8 cellular contexts compared by ENCODE assay signal in genomic region chr14:89773151-89773550, GRCh38.
A peak's percentile ranks its signal among the peaks of the same experiment; 100 is the strongest.
DNase-seq lines count a peak whose midpoint lies in the region; ATAC-seq, FAIRE-seq and TF ChIP-seq lines count a peak whose summit lies in the region.

No MANE protein-coding gene starts in this region.

- in situ Hi-C loops in HepG2 (cut with HindIII; ENCODE audit: extremely low pct_ligation_motif_present, low pct_unique_long_range_greater_than_20kb): loop anchor here (25.0 kb wide), 1 partner anchor 736 kb away; no protein-coding TSS in a partner anchor

- no peaks in the 10 kb centered on the region for H3K36me3 ChIP-seq in HepG2 (replicated peaks in 1 of 2; ENCODE audit: control insufficient read depth in 1 of 2, insufficient read depth in 2 of 2, low read length in 2 of 2)
- no peaks in the 10 kb centered on the region for H3K36me3 ChIP-seq in right lobe of liver

- TF ChIP-seq EP300 in HepG2 (IDR thresholded peaks at IDR 0.05; ENCODE audit: low read depth in 2 of 2, low read length in 2 of 2) (no peak), HepG2 (CRISPR knock-in tag; IDR thresholded peaks at IDR 0.05; ENCODE audit: borderline replicate concordance) (no peak)

- no peak overlapping the region for H2AFZ ChIP-seq in HepG2 (ENCODE audit: low read length)

- intact Hi-C loops in HepG2 (cut with micrococcal nuclease; ENCODE audit: unreplicated experiment): loop anchor here (5.0 to 10.0 kb wide), 4 partner anchors 142 to 731 kb away; partner anchors contain the start of gene FOXN3
- intact Hi-C loops in right lobe of liver (cut with DNase I): no loop called here

- H3K9me3 ChIP-seq in HepG2 (ENCODE audit: low read length) (no peaks in the 10 kb centered on the region), right lobe of liver (no peaks in the 10 kb centered on the region)

- TF ChIP-seq CTCF in HepG2 (CRISPR knock-in tag; IDR thresholded peaks at IDR 0.05) (no peak), right lobe of liver (IDR thresholded peaks at IDR 0.05) (no peak)

- POLR2A ChIA-PET in HepG2 (lab: Yijun Ruan, JAX): interaction anchor here (1.1 kb wide), 1 partner anchor 156 kb away, joined by 3 read pairs; no protein-coding TSS in a partner anchor

- peak overlapping the region in 2 of 3 experiments; percentile 56 to 71; a peak in 1 of 6 replicates for H3K4me3 ChIP-seq in HepG2 (replicated peaks in 1 of 3; ENCODE audit: insufficient read depth in 1 of 3, low read depth in 2 of 3, low read length in 3 of 3)
- H3K4me3 ChIP-seq in right lobe of liver: no peak overlapping the region

- DNase-seq in HepG2 (ENCODE audit: low spot score) (no peak), right lobe of liver (no peak), NCI-H526 treated with DMSO at 0.1 percent for 48 hours (lab: John Stamatoyannopoulos, UW) (peak; percentile 59), GDM1 (lab: John Stamatoyannopoulos, UW) (no peak), MV-4-11 (lab: John Stamatoyannopoulos, UW) (no peak), NCI-H1105 (lab: John Stamatoyannopoulos, UW) (no peak), HTR-8/SVneo (ENCODE audit: insufficient read length, low spot score) (no peak)

- H3K4me1 ChIP-seq in HepG2 (ENCODE audit: insufficient read depth, low read length) (peaks cover 40% of the 10 kb centered on the region), right lobe of liver (no peaks in the 10 kb centered on the region)

- TF ChIP-seq RAD21 in HepG2 (CRISPR knock-in tag; IDR thresholded peaks at IDR 0.05): no peak

- BruUV-seq in HepG2 (replicated peaks; lab: Mats Ljungman, UMichigan): no TSS peak

- no peak overlapping the region for H3K27ac ChIP-seq in HepG2 (ENCODE audit: extremely low read length, insufficient read depth, low read length)
- H3K27ac ChIP-seq in right lobe of liver: no peak overlapping the region

- no peaks in the 10 kb centered on the region for H3K79me2 ChIP-seq in HepG2 (ENCODE audit: insufficient read depth, low read length)

- H3K9ac ChIP-seq in HepG2 (ENCODE audit: insufficient read depth, low read depth, low read length): peak overlapping the region; percentile 56; the same call in 1 of the 2 replicates

- FAIRE-seq in HepG2 (lab: Jason Lieb, UNC) (no peak), HTR-8/SVneo (lab: Jason Lieb, UNC) (no peak)

- TF ChIP-seq POLR2A in HepG2 (IDR thresholded peaks at IDR 0.05; ENCODE audit: insufficient read depth in 1 of 2, low read depth in 2 of 2, low read length in 2 of 2) (no peak), right lobe of liver (IDR thresholded peaks at IDR 0.05) (no peak)

- H3K4me2 ChIP-seq in HepG2 (ENCODE audit: low read depth, low read length): peak overlapping the region; percentile 100

- no peaks in the 10 kb centered on the region for H4K20me1 ChIP-seq in HepG2 (ENCODE audit: insufficient read depth, low read length)

- CTCF ChIA-PET in HepG2 (lab: Yijun Ruan, JAX; ENCODE audit: low intra/inter-chr PET ratio, low total read pairs): no interaction called here

- WGBS in HepG2 (ENCODE audit: low lambda C conversion rate): 73% methylated on average over 6 of the region's 7 CpGs
- WGBS in right lobe of liver (ENCODE audit: insufficient coverage, low coverage, low lambda C conversion rate, missing lambda C conversion rate): 75% methylated on average over 6 of the region's 7 CpGs

- peak; percentile 21 for ATAC-seq in HepG2
- ATAC-seq in right lobe of liver: no peak
- peak; percentile 54 for ATAC-seq in HG02852 (IDR thresholded peaks at IDR 0.05; ENCODE audit: unreplicated experiment)

- H3K27me3 ChIP-seq in HepG2 (ENCODE audit: control insufficient read depth in 1 of 2, insufficient read depth in 2 of 2, low read length in 2 of 2) (no peaks in the 10 kb centered on the region), right lobe of liver (no peaks in the 10 kb centered on the region)

TF ChIP-seq in HepG2, 621 proteins besides CTCF, POLR2A, EP300 and RAD21:
- TF ChIP-seq ZNF747 (CRISPR knock-in tag; IDR thresholded peaks at IDR 0.05; ENCODE audit: borderline replicate concordance) (no peak), RARA (CRISPR knock-in tag; IDR thresholded peaks at IDR 0.05) (no peak)
- TF ChIP-seq, protein P1, sequence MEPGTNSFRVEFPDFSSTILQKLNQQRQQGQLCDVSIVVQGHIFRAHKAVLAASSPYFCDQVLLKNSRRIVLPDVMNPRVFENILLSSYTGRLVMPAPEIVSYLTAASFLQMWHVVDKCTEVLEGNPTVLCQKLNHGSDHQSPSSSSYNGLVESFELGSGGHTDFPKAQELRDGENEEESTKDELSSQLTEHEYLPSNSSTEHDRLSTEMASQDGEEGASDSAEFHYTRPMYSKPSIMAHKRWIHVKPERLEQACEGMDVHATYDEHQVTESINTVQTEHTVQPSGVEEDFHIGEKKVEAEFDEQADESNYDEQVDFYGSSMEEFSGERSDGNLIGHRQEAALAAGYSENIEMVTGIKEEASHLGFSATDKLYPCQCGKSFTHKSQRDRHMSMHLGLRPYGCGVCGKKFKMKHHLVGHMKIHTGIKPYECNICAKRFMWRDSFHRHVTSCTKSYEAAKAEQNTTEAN (CRISPR knock-in tag; conservative IDR thresholded peaks at IDR 0.05): no peak
TF ChIP-seq in HepG2: peak in this region for 0.

Comparison
In these comparisons a context has a peak if more than half of its experiments do, and no peak if none do; other contexts are left out.
1. ATAC-seq: peak in HepG2 (single experiment) and HG02852 (single experiment); none in right lobe of liver (0 of 4).
2. H3K4me3 ChIP-seq: peak in HepG2 (2 of 3); none in right lobe of liver (0 of 3).